In genomic region chrX:13387656-13388421, GRCh38 we compare ENCODE assay signal across 10 cellular contexts.
DNase-seq lines count a peak whose midpoint lies in the region; ATAC-seq, FAIRE-seq and TF ChIP-seq lines count a peak whose summit lies in the region.
"Had no signal": no experiment of that assay in that cellular context is flagged by ENCODE, and none has a peak within 500 bp of the region (broad histone marks: within the 10 kb centered on the region; RNA-seq: fewer than 3 reads in every experiment).

No MANE protein-coding gene starts in this region.

- H3K4me2 ChIP-seq in Karpas-422 (ENCODE audit: low read depth, low read length, poor library complexity, severe bottlenecking) = no peak overlapping the region

- H3K4me1 ChIP-seq in Karpas-422 (ENCODE audit: low read length) (peaks cover 14% of the 10 kb centered on the region), right lobe of liver (no peaks in the 10 kb centered on the region)

- FAIRE-seq in GM12891 (lab: Jason Lieb, UNC) = peak; percentile 72

- no peaks in the 10 kb centered on the region for H4K20me1 ChIP-seq in Karpas-422 (ENCODE audit: insufficient read depth, low read depth, low read length)

- H3K27me3 ChIP-seq in Karpas-422 (ENCODE audit: low read length) (no peaks in the 10 kb centered on the region), right lobe of liver (no peaks in the 10 kb centered on the region)

- no CpG with 5 or more reads among the region's 2 CpGs for WGBS in right lobe of liver (ENCODE audit: insufficient coverage, low coverage, low lambda C conversion rate, missing lambda C conversion rate)

- H3K9ac ChIP-seq in Karpas-422 (ENCODE audit: low read length) = no peak overlapping the region

- DNase-seq in GM12891 (ENCODE audit: insufficient read length, low spot score) (no peak), Karpas-422 (peak; percentile 43), natural killer cell (no peak), inferior parietal cortex (ENCODE audit: extremely low spot score) (no peak), right lobe of liver (no peak)
- DNase-seq: effector memory CD4-positive, alpha-beta T cell; SHP77 had no signal

- no peaks in the 10 kb centered on the region for H3K9me3 ChIP-seq in Karpas-422 (ENCODE audit: low read length)
- peaks cover 0 to 3% (median 0%) of the 10 kb centered on the region in 4 donors for H3K9me3 ChIP-seq in right lobe of liver

- no peaks in the 10 kb centered on the region for H3K9me2 ChIP-seq in Karpas-422 (replicated peaks; ENCODE audit: insufficient read depth, low read length)

- peak; percentile 99 for ATAC-seq in activated T-helper 17 cell treated with anti-CD3 and anti-CD28 coated beads, Interleukin-2, amount 50 U/mL, for 72 hours (replicated peaks)
- peak; percentile 74 to 89 (median 86) for ATAC-seq in natural killer cell
- ATAC-seq in GM19023 (IDR thresholded peaks at IDR 0.05; ENCODE audit: unreplicated experiment) = no peak
- no peak for ATAC-seq in HG03469 (IDR thresholded peaks at IDR 0.05; ENCODE audit: unreplicated experiment)
- no peak for ATAC-seq in right lobe of liver

- H3K79me2 ChIP-seq in Karpas-422 (ENCODE audit: low read length) = no peaks in the 10 kb centered on the region

- intact Hi-C loops in natural killer cell (cut with micrococcal nuclease) = loop anchor here (5.0 kb wide), 1 partner anchor 296 kb away; no protein-coding TSS in a partner anchor
- intact Hi-C loops in right lobe of liver (cut with DNase I) = no loop called here

- peak overlapping the region; percentile 54 for H3K27ac Mint-ChIP-seq in activated T-helper 17 cell treated with anti-CD3 and anti-CD28 coated beads, Interleukin-2, amount 50 U/mL, for 72 hours
- H3K27ac Mint-ChIP-seq in natural killer cell = peak overlapping the region; percentile 78 to 86

- peak overlapping the region; percentile 37 for H3K4me3 Mint-ChIP-seq in activated T-helper 17 cell treated with anti-CD3 and anti-CD28 coated beads, Interleukin-2, amount 50 U/mL, for 72 hours
- H3K4me3 Mint-ChIP-seq in natural killer cell = peak overlapping the region; percentile 33

- no peak overlapping the region for H2AFZ ChIP-seq in Karpas-422 (ENCODE audit: low read length)

- no peaks in the 10 kb centered on the region for H3K27me3 Mint-ChIP-seq in activated T-helper 17 cell treated with anti-CD3 and anti-CD28 coated beads, Interleukin-2, amount 50 U/mL, for 72 hours
- no peaks in the 10 kb centered on the region for H3K27me3 Mint-ChIP-seq in natural killer cell (ENCODE audit: low read depth in 2 of 2)

- no peak overlapping the region for H3K4me3 ChIP-seq in Karpas-422 (ENCODE audit: low read length)
- no peak overlapping the region for H3K4me3 ChIP-seq in right lobe of liver

- H3K27ac ChIP-seq in Karpas-422 (ENCODE audit: low read length) = no peak overlapping the region
- no peak overlapping the region for H3K27ac ChIP-seq in right lobe of liver

- H3K36me3 ChIP-seq in Karpas-422 (ENCODE audit: insufficient read depth, low read length) (no peaks in the 10 kb centered on the region), right lobe of liver (no peaks in the 10 kb centered on the region)

- H3K36me3 Mint-ChIP-seq in activated T-helper 17 cell treated with anti-CD3 and anti-CD28 coated beads, Interleukin-2, amount 50 U/mL, for 72 hours (ENCODE audit: low read depth) = no peaks in the 10 kb centered on the region
- H3K36me3 Mint-ChIP-seq in natural killer cell = no peaks in the 10 kb centered on the region

- H3K9me3 Mint-ChIP-seq in activated T-helper 17 cell treated with anti-CD3 and anti-CD28 coated beads, Interleukin-2, amount 50 U/mL, for 72 hours = no peaks in the 10 kb centered on the region
- H3K9me3 Mint-ChIP-seq in natural killer cell = peaks cover 0 to 4% of the 10 kb centered on the region in 2 donors

- TF ChIP-seq CTCF in natural killer cell (IDR thresholded peaks at IDR 0.05) (no peak), right lobe of liver (IDR thresholded peaks at IDR 0.05) (no peak)

- no peak for TF ChIP-seq POLR2A in GM12891 (IDR thresholded peaks at IDR 0.05; ENCODE audit: low read depth, low read length)
- TF ChIP-seq POLR2A in right lobe of liver (IDR thresholded peaks at IDR 0.05) = no peak

- H3K4me1 Mint-ChIP-seq in activated T-helper 17 cell treated with anti-CD3 and anti-CD28 coated beads, Interleukin-2, amount 50 U/mL, for 72 hours = no peaks in the 10 kb centered on the region
- peaks cover 21 to 34% of the 10 kb centered on the region in 2 donors for H3K4me1 Mint-ChIP-seq in natural killer cell

TF ChIP-seq in GM12891, 5 proteins besides CTCF, POLR2A, EP300 and RAD21:
- peak; percentile 53 for TF ChIP-seq SPI1 (IDR thresholded peaks at IDR 0.05; ENCODE audit: low read depth, low read length)
- TF ChIP-seq POU2F2 (IDR thresholded peaks at IDR 0.05; ENCODE audit: low read depth, low read length) = no peak

Comparison
In these comparisons a context has a peak if more than half of its experiments do, and no peak if none do; other contexts are left out.
1. ATAC-seq: peak in activated T-helper 17 cell treated with anti-CD3 and anti-CD28 coated beads, Interleukin-2, amount 50 U/mL, for 72 hours (single experiment) and natural killer cell (3 of 3); none in GM19023 (single experiment), HG03469 (single experiment) and right lobe of liver (0 of 4).